In the genomic region with DNA sequence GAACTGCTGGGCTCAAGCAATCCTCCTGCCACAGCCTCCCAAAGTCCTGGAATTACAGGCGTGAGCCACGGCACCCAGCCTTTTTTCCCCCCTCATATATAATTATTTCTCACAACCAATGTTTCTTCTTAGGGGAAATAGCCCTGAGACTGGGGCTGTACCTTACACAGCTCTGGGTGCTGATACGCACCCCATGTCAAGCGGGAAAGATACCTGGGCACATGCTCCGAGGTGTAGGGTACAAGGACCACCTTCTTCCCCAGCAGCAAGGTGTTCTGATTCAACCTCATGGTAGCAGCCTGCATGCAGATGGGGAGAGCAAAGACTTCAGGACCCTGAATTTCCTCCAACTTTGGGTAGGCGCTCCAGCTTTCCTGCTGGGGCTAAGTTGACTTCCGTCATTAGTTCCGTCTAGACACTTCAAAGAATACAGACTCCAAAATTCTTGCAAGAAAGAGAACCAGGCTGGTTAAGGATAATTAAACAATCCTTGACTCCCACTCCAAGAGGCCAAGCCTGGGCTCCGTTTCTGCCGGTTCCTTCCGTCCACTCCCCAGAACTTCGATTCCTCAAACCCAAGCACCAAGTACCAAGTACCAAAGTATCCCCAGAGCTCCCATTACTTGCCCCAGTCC, we compare ENCODE assay signal across 9 cellular contexts. TPM values are rescaled to one million over a fixed set of nuclear protein-coding genes. Genes with fewer than 3 reads are reported as not detected.
DNase-seq lines count a peak whose midpoint lies in the region; ATAC-seq and TF ChIP-seq lines count a peak whose summit lies in the region.
"Had no signal": no experiment of that assay in that cellular context is flagged by ENCODE, and none has a peak within 500 bp of the region (broad histone marks: within the 10 kb centered on the region; RNA-seq: fewer than 3 reads in every experiment).

No MANE protein-coding gene starts in this region.

- no peaks in the 10 kb centered on the region for H3K27me3 ChIP-seq in layer of hippocampus (ENCODE audit: control insufficient read depth, insufficient read depth, low read length)
- no peaks in the 10 kb centered on the region for H3K27me3 ChIP-seq in thoracic aorta (replicated peaks; ENCODE audit: insufficient read depth)

- H3K27ac Mint-ChIP-seq in activated CD4-positive, alpha-beta T cell treated with anti-CD3 and anti-CD28 coated beads, Interleukin-2, amount 10 ng/mL, durations not matched to agents 7 days and 5 days, result peak overlapping the region; percentile 90
- H3K27ac Mint-ChIP-seq in activated naive CD8-positive, alpha-beta T cell treated with anti-CD3 and anti-CD28 coated beads, Interleukin-2, amount 10 ng/mL, durations not matched to agents 7 days and 5 days, result peak overlapping the region; percentile 94

- H3K27ac ChIP-seq in layer of hippocampus (ENCODE audit: low read depth, low read length), result peak overlapping the region; percentile 81
- H3K27ac ChIP-seq in thoracic aorta, result peak overlapping the region; percentile 63 to 67

- H3K36me3 ChIP-seq in thoracic aorta, result peaks cover 26% of the 10 kb centered on the region

- POLR2A ChIA-PET in activated CD4-positive, alpha-beta T cell treated with anti-CD3 and anti-CD28 coated beads, Interleukin-2, amount 10 ng/mL, durations not matched to agents 7 days and 5 days (lab: Charles Lee), result no interaction called here
- POLR2A ChIA-PET in activated naive CD8-positive, alpha-beta T cell treated with anti-CD3 and anti-CD28 coated beads, Interleukin-2, amount 10 ng/mL, durations not matched to agents 7 days and 5 days (lab: Charles Lee), result interaction anchor here (0.7 to 5.5 kb wide), 9 partner anchors 11 to 238 kb away, joined by 3 to 38 read pairs (median 5); a partner anchor contains a TSS

- peak overlapping the region; percentile 93 for H3K4me3 ChIP-seq in thoracic aorta

- H3K9me3 ChIP-seq in thoracic aorta, result no peaks in the 10 kb centered on the region

- H3K4me1 Mint-ChIP-seq in activated CD4-positive, alpha-beta T cell treated with anti-CD3 and anti-CD28 coated beads, Interleukin-2, amount 10 ng/mL, durations not matched to agents 7 days and 5 days, result peaks cover 72% of the 10 kb centered on the region
- H3K4me1 Mint-ChIP-seq in activated naive CD8-positive, alpha-beta T cell treated with anti-CD3 and anti-CD28 coated beads, Interleukin-2, amount 10 ng/mL, durations not matched to agents 7 days and 5 days, result peaks cover 52% of the 10 kb centered on the region

- no peak for DNase-seq in activated CD4-positive, alpha-beta T cell treated with anti-CD3 and anti-CD28 coated beads, Interleukin-2, amount 10 ng/mL, durations not matched to agents 7 days and 5 days
- DNase-seq in activated CD4-positive, alpha-beta T cell treated with anti-CD3 and anti-CD28 coated beads, Interleukin-2, amount 50 U/mL, for 4 hours, result no peak
- no peak for DNase-seq in activated naive CD8-positive, alpha-beta T cell treated with anti-CD3 and anti-CD28 coated beads, Interleukin-2, amount 10 ng/mL, durations not matched to agents 7 days and 5 days
- DNase-seq in thoracic aorta (ENCODE audit: low spot score) (no peak), NCI-H82 (lab: John Stamatoyannopoulos, UW) (no peak), RPMI8226 (no peak)

- CTCF ChIA-PET in activated CD4-positive, alpha-beta T cell treated with anti-CD3 and anti-CD28 coated beads, Interleukin-2, amount 10 ng/mL, durations not matched to agents 7 days and 5 days (lab: Charles Lee), result interaction anchor here (0.5 to 5.4 kb wide), 11 partner anchors 8 to 766 kb away, joined by 3 to 34 read pairs (median 4); a partner anchor contains a TSS

- H3K9me3 Mint-ChIP-seq in activated CD4-positive, alpha-beta T cell treated with anti-CD3 and anti-CD28 coated beads, Interleukin-2, amount 10 ng/mL, durations not matched to agents 7 days and 5 days, result no peaks in the 10 kb centered on the region
- no peaks in the 10 kb centered on the region for H3K9me3 Mint-ChIP-seq in activated naive CD8-positive, alpha-beta T cell treated with anti-CD3 and anti-CD28 coated beads, Interleukin-2, amount 10 ng/mL, durations not matched to agents 7 days and 5 days

- peaks cover 45% of the 10 kb centered on the region for H3K36me3 Mint-ChIP-seq in activated CD4-positive, alpha-beta T cell treated with anti-CD3 and anti-CD28 coated beads, Interleukin-2, amount 10 ng/mL, durations not matched to agents 7 days and 5 days (ENCODE audit: low read depth)
- H3K36me3 Mint-ChIP-seq in activated naive CD8-positive, alpha-beta T cell treated with anti-CD3 and anti-CD28 coated beads, Interleukin-2, amount 10 ng/mL, durations not matched to agents 7 days and 5 days, result peaks cover 12% of the 10 kb centered on the region

- ATAC-seq in activated naive CD8-positive, alpha-beta T cell treated with anti-CD3 and anti-CD28 coated beads, Interleukin-2, amount 10 ng/mL, durations not matched to agents 7 days and 5 days (ENCODE audit: low read depth), result no peak
- ATAC-seq in thoracic aorta (ENCODE audit: insufficient number of reproducible peaks, low FRiP score, low read depth), result no peak
- ATAC-seq in GM19351 (IDR thresholded peaks at IDR 0.05; ENCODE audit: unreplicated experiment), result no peak

- peaks cover 15 to 25% of the 10 kb centered on the region in 2 donors for H3K4me1 ChIP-seq in thoracic aorta (ENCODE audit: control insufficient read depth in 1 of 2, low read depth in 2 of 2)

- no peaks in the 10 kb centered on the region for H3K27me3 Mint-ChIP-seq in activated CD4-positive, alpha-beta T cell treated with anti-CD3 and anti-CD28 coated beads, Interleukin-2, amount 10 ng/mL, durations not matched to agents 7 days and 5 days
- H3K27me3 Mint-ChIP-seq in activated naive CD8-positive, alpha-beta T cell treated with anti-CD3 and anti-CD28 coated beads, Interleukin-2, amount 10 ng/mL, durations not matched to agents 7 days and 5 days, result no peaks in the 10 kb centered on the region

- peak overlapping the region; percentile 98 for H3K4me3 Mint-ChIP-seq in activated CD4-positive, alpha-beta T cell treated with anti-CD3 and anti-CD28 coated beads, Interleukin-2, amount 10 ng/mL, durations not matched to agents 7 days and 5 days
- H3K4me3 Mint-ChIP-seq in activated naive CD8-positive, alpha-beta T cell treated with anti-CD3 and anti-CD28 coated beads, Interleukin-2, amount 10 ng/mL, durations not matched to agents 7 days and 5 days, result peak overlapping the region; percentile 99

- no peak for TF ChIP-seq CTCF in thoracic aorta (IDR thresholded peaks at IDR 0.05)

RNA-seq across cellular contexts. Expression of a gene that starts 0.6 kb away (rescaled TPM):
- 10 to 100 TPM; 28.6 to 34.4 TPM for total RNA-seq in activated CD4-positive, alpha-beta T cell treated with anti-CD3 and anti-CD28 coated beads, Interleukin-2, amount 10 ng/mL, durations not matched to agents 7 days and 5 days
- 10 to 100 TPM; 37.6 to 42.1 TPM for total RNA-seq in activated naive CD8-positive, alpha-beta T cell treated with anti-CD3 and anti-CD28 coated beads, Interleukin-2, amount 10 ng/mL, durations not matched to agents 7 days and 5 days
- total RNA-seq in thoracic aorta, result 10 to 100 TPM; 37.1 to 39.4 TPM

RNA-seq across cellular contexts. Expression of a gene that starts 27.1 kb away (rescaled TPM):
- total RNA-seq in activated CD4-positive, alpha-beta T cell treated with anti-CD3 and anti-CD28 coated beads, Interleukin-2, amount 10 ng/mL, durations not matched to agents 7 days and 5 days, result 100 to 1,000 TPM; 254 to 281 TPM
- total RNA-seq in activated naive CD8-positive, alpha-beta T cell treated with anti-CD3 and anti-CD28 coated beads, Interleukin-2, amount 10 ng/mL, durations not matched to agents 7 days and 5 days, result 100 to 1,000 TPM; 241 to 244 TPM
- total RNA-seq in thoracic aorta, result 10 to 100 TPM; 23.2 to 32.8 TPM

RNA-seq across cellular contexts. Expression of a gene that starts 38.5 kb away (rescaled TPM):
- 10 to 100 TPM; 28.2 to 30.4 TPM for total RNA-seq in activated CD4-positive, alpha-beta T cell treated with anti-CD3 and anti-CD28 coated beads, Interleukin-2, amount 10 ng/mL, durations not matched to agents 7 days and 5 days
- total RNA-seq in activated naive CD8-positive, alpha-beta T cell treated with anti-CD3 and anti-CD28 coated beads, Interleukin-2, amount 10 ng/mL, durations not matched to agents 7 days and 5 days, result 10 to 100 TPM; 24.7 to 27.5 TPM
- 1 to 10 TPM; 2.2 to 3.2 TPM for total RNA-seq in thoracic aorta
- total RNA-seq: Daoy had no signal

Comparison
In these comparisons a context has a peak if more than half of its experiments do, and no peak if none do; other contexts are left out.
1. RNA of a gene that starts 27.1 kb away (total RNA-seq): 254 to 281 TPM in activated CD4-positive, alpha-beta T cell treated with anti-CD3 and anti-CD28 coated beads, Interleukin-2, amount 10 ng/mL, durations not matched to agents 7 days and 5 days and 241 to 244 TPM in activated naive CD8-positive, alpha-beta T cell treated with anti-CD3 and anti-CD28 coated beads, Interleukin-2, amount 10 ng/mL, durations not matched to agents 7 days and 5 days; 23.2 to 32.8 TPM in thoracic aorta; every median in the first group is over 4 times any median in the second.
2. RNA of a gene that starts 38.5 kb away (total RNA-seq): 28.2 to 30.4 TPM in activated CD4-positive, alpha-beta T cell treated with anti-CD3 and anti-CD28 coated beads, Interleukin-2, amount 10 ng/mL, durations not matched to agents 7 days and 5 days and 24.7 to 27.5 TPM in activated naive CD8-positive, alpha-beta T cell treated with anti-CD3 and anti-CD28 coated beads, Interleukin-2, amount 10 ng/mL, durations not matched to agents 7 days and 5 days; 2.2 to 3.2 TPM in thoracic aorta; every median in the first group is over 4 times any median in the second.